In the genomic region with DNA sequence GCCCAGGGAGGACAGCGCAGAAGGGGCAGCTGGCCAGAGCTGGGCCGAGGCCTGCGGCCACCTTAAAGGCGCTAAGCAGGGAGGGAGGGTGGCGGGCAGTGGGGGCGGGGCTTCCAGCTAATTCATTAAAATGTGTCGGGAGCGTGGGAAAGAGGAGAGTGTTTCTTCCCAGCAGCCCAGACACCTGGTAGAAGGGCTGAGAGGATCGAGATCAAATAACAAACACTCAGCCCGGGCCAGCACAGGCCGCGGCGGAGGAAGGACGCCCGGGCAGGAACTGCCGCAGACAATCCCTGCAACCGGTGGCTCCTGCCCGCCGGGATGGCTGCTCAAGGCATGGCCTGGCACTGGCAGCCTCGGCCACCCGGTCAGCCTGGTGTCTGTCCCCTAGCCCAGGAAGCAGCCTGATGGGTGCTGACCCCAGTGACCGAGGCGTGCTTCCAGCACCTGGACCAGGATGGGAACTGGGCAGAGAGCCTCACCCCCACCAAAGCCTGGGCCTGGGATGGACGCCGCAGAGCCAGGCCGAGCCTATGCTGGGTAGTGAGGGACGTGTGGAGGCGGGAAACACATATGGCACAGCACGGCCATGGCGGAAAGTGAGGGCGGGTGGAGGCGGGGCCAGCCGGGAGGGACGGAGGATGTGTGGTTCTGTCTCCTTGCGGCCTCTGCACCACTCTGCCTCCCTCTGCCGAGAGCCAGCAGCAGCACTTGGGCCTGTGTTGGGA, we compare ENCODE assay signal across 9 cellular contexts. TPM values are rescaled to one million over a fixed set of nuclear protein-coding genes. Genes with fewer than 3 reads are reported as not detected.
DNase-seq lines count a peak whose midpoint lies in the region; ATAC-seq and TF ChIP-seq lines count a peak whose summit lies in the region.
"Had no signal": no experiment of that assay in that cellular context is flagged by ENCODE, and none has a peak within 500 bp of the region (broad histone marks: within the 10 kb centered on the region; RNA-seq: fewer than 3 reads in every experiment).

No MANE protein-coding gene starts in this region.

- no peak overlapping the region for H3K4me3 Mint-ChIP-seq in activated CD4-positive, alpha-beta memory T cell treated with anti-CD3 and anti-CD28 coated beads for 36 hours
- peak overlapping the region; percentile 73 for H3K4me3 Mint-ChIP-seq in endothelial cell (ENCODE audit: unreplicated experiment)
- peak overlapping the region; percentile 24 to 54 (median 42) for H3K4me3 Mint-ChIP-seq in nephron
- H3K4me3 Mint-ChIP-seq in type B pancreatic cell: peak overlapping the region; percentile 20
- H3K4me3 Mint-ChIP-seq: activated naive CD4-positive, alpha-beta T cell treated with anti-CD3 and anti-CD28 coated beads, Interleukin-2, amount 50 U/mL, for 24 hours had no signal

- no peak overlapping the region for H3K27ac Mint-ChIP-seq in activated CD4-positive, alpha-beta memory T cell treated with anti-CD3 and anti-CD28 coated beads for 36 hours
- peak overlapping the region; percentile 86 for H3K27ac Mint-ChIP-seq in endothelial cell (ENCODE audit: unreplicated experiment)
- peak overlapping the region in 2 of 3 experiments; percentile 62 to 82 for H3K27ac Mint-ChIP-seq in nephron
- H3K27ac Mint-ChIP-seq in type B pancreatic cell: no peak overlapping the region
- H3K27ac Mint-ChIP-seq: activated naive CD4-positive, alpha-beta T cell treated with anti-CD3 and anti-CD28 coated beads, Interleukin-2, amount 50 U/mL, for 24 hours had no signal

- ATAC-seq in HG02870 (IDR thresholded peaks at IDR 0.05; ENCODE audit: unreplicated experiment): no peak
- no peak for ATAC-seq in HG03095 (IDR thresholded peaks at IDR 0.05; ENCODE audit: unreplicated experiment)

- peaks cover 8% of the 10 kb centered on the region for H3K4me1 Mint-ChIP-seq in activated CD4-positive, alpha-beta memory T cell treated with anti-CD3 and anti-CD28 coated beads for 36 hours (ENCODE audit: low read depth)
- H3K4me1 Mint-ChIP-seq in endothelial cell (ENCODE audit: unreplicated experiment) (peaks cover 19% of the 10 kb centered on the region), nephron (peaks cover 11% of the 10 kb centered on the region), type B pancreatic cell (ENCODE audit: unreplicated experiment) (no peaks in the 10 kb centered on the region)

- TF ChIP-seq CTCF in endothelial cell (IDR thresholded peaks at IDR 0.05; ENCODE audit: unreplicated experiment) (no peak), nephron (IDR thresholded peaks at IDR 0.05; ENCODE audit: unreplicated experiment in 3 of 3) (peak in 1 of 3 experiments; percentile 14), type B pancreatic cell (conservative IDR thresholded peaks at IDR 0.05) (no peak)

- no peaks in the 10 kb centered on the region for H3K36me3 Mint-ChIP-seq in activated CD4-positive, alpha-beta memory T cell treated with anti-CD3 and anti-CD28 coated beads for 36 hours
- H3K36me3 Mint-ChIP-seq in endothelial cell (ENCODE audit: low read depth, unreplicated experiment): no peaks in the 10 kb centered on the region
- H3K36me3 Mint-ChIP-seq in nephron (ENCODE audit: low read depth): no peaks in the 10 kb centered on the region
- no peaks in the 10 kb centered on the region for H3K36me3 Mint-ChIP-seq in type B pancreatic cell
- H3K36me3 Mint-ChIP-seq: activated naive CD4-positive, alpha-beta T cell treated with anti-CD3 and anti-CD28 coated beads, Interleukin-2, amount 50 U/mL, for 24 hours had no signal

- H3K27me3 Mint-ChIP-seq in activated CD4-positive, alpha-beta memory T cell treated with anti-CD3 and anti-CD28 coated beads for 36 hours: peaks cover 6% of the 10 kb centered on the region
- H3K27me3 Mint-ChIP-seq in endothelial cell (ENCODE audit: unreplicated experiment) (peaks cover 6% of the 10 kb centered on the region), nephron (ENCODE audit: low read depth) (peaks cover 11% of the 10 kb centered on the region), type B pancreatic cell (peaks cover 3% of the 10 kb centered on the region)
- H3K27me3 Mint-ChIP-seq: activated naive CD4-positive, alpha-beta T cell treated with anti-CD3 and anti-CD28 coated beads, Interleukin-2, amount 50 U/mL, for 24 hours had no signal

- intact Hi-C loops in activated CD4-positive, alpha-beta memory T cell treated with anti-CD3 and anti-CD28 coated beads for 36 hours (cut with micrococcal nuclease): no loop called here

- no peaks in the 10 kb centered on the region for H3K9me3 Mint-ChIP-seq in activated CD4-positive, alpha-beta memory T cell treated with anti-CD3 and anti-CD28 coated beads for 36 hours
- H3K9me3 Mint-ChIP-seq in endothelial cell (ENCODE audit: unreplicated experiment) (no peaks in the 10 kb centered on the region), nephron (no peaks in the 10 kb centered on the region), type B pancreatic cell (no peaks in the 10 kb centered on the region)
- H3K9me3 Mint-ChIP-seq: activated naive CD4-positive, alpha-beta T cell treated with anti-CD3 and anti-CD28 coated beads, Interleukin-2, amount 50 U/mL, for 24 hours had no signal

- POLR2A ChIA-PET in activated CD4-positive, alpha-beta memory T cell treated with anti-CD3 and anti-CD28 coated beads for 36 hours (lab: Charles Lee): no interaction called here

- DNase-seq in AG20443 (ENCODE audit: low spot score) (peak; percentile 75), NCI-H1092 (lab: John Stamatoyannopoulos, UW) (peak; percentile 38), endothelial cell (ENCODE audit: low spot score) (peak; percentile 78), type B pancreatic cell (ENCODE audit: extremely low spot score, unreplicated experiment) (peak; percentile 68)
- peak; percentile 83 for DNase-seq in activated CD4-positive, alpha-beta memory T cell treated with anti-CD3 and anti-CD28 coated beads for 36 hours

- CTCF ChIA-PET in activated CD4-positive, alpha-beta memory T cell treated with anti-CD3 and anti-CD28 coated beads for 36 hours (lab: Charles Lee): no interaction called here

RNA-seq across cellular contexts. Expression of a gene that starts 3.2 kb away (rescaled TPM):
- 1 to 10 TPM in 1 of 2 experiments, under 1 TPM in 1; 0.82 to 1.1 TPM for total RNA-seq in activated CD4-positive, alpha-beta memory T cell treated with anti-CD3 and anti-CD28 coated beads for 36 hours
- total RNA-seq in endothelial cell (ENCODE audit: unreplicated experiment) (170 TPM), type B pancreatic cell (ENCODE audit: low replicate concordance) (17.9 and 21.7 TPM in 2 replicates)

RNA-seq across cellular contexts. Expression of a gene that starts 27.7 kb away (rescaled TPM):
- 1 to 10 TPM; 6.6 to 6.8 TPM for total RNA-seq in activated CD4-positive, alpha-beta memory T cell treated with anti-CD3 and anti-CD28 coated beads for 36 hours
- 37.7 TPM for total RNA-seq in endothelial cell (ENCODE audit: unreplicated experiment)
- total RNA-seq in type B pancreatic cell (ENCODE audit: low replicate concordance): 2.7 and 4.5 TPM in 2 replicates

RNA-seq across cellular contexts. Expression of a gene that starts 50.1 kb away (rescaled TPM):
- total RNA-seq in activated CD4-positive, alpha-beta memory T cell treated with anti-CD3 and anti-CD28 coated beads for 36 hours: 10 to 100 TPM; 57.2 to 57.9 TPM
- total RNA-seq in endothelial cell (ENCODE audit: unreplicated experiment): 65.6 TPM
- 52.4 and 61.9 TPM in 2 replicates for total RNA-seq in type B pancreatic cell (ENCODE audit: low replicate concordance)

RNA-seq across cellular contexts. Expression of a gene that starts 54.1 kb away (rescaled TPM):
- not detected for total RNA-seq in activated CD4-positive, alpha-beta memory T cell treated with anti-CD3 and anti-CD28 coated beads for 36 hours
- not detected for total RNA-seq in endothelial cell (ENCODE audit: unreplicated experiment)
- 0.31 TPM in 1 of 2 replicates, not detected in the other for total RNA-seq in type B pancreatic cell (ENCODE audit: low replicate concordance)

Comparison
In these comparisons a context has a peak if more than half of its experiments do, and no peak if none do; other contexts are left out.
1. H3K27ac Mint-ChIP-seq: peak in endothelial cell (single experiment) and nephron (2 of 3); none in activated CD4-positive, alpha-beta memory T cell treated with anti-CD3 and anti-CD28 coated beads for 36 hours (single experiment) and type B pancreatic cell (single experiment).
2. Peak in every context shown above with its lines, with median percentiles within 50 percentile points of each other: DNase-seq.